Comparison of ENCODE assay signal across 22 cellular contexts in the genomic region with DNA sequence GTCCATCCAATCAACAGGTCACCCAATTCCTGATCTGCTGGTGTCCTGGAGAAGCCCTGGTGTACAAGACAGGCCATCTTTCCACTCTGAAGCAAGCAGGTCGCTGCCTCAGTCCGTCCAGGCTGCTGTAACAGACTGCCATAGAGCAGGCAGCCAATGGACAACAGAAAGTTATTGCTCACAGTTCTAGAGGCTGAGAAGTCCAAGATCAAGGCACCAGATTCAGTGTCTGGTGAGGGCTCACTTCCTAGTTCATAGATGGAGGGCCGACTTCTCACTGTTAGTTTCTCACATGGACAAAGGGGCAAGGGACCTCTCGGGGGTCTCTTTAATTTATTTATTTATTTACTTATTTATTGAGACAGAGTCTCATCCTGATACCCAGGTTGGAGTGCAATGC.
DNase-seq lines count a peak whose midpoint lies in the region; ATAC-seq, FAIRE-seq and TF ChIP-seq lines count a peak whose summit lies in the region.
"Had no signal": no experiment of that assay in that cellular context is flagged by ENCODE, and none has a peak within 500 bp of the region (broad histone marks: within the 10 kb centered on the region; RNA-seq: fewer than 3 reads in every experiment).

No MANE protein-coding gene starts in this region.

- POLR2A ChIA-PET in HepG2 (lab: Yijun Ruan, JAX) (no interaction called here), H1 (lab: Charles Lee; ENCODE audit: partially characterized antibody) (no interaction called here)

- in situ Hi-C loops in HepG2 (cut with HindIII; ENCODE audit: extremely low pct_ligation_motif_present, low pct_unique_long_range_greater_than_20kb), result no loop called here

- peaks cover 40% of the 10 kb centered on the region for H3K4me1 ChIP-seq in HepG2 (ENCODE audit: insufficient read depth, low read length)
- H3K4me1 ChIP-seq in right lobe of liver, result no peaks in the 10 kb centered on the region
- H3K4me1 ChIP-seq in H1 (replicated peaks in 1 of 4; ENCODE audit: control insufficient read depth in 3 of 4, insufficient read depth in 4 of 4, low read length in 3 of 4), result peaks cover 0 to 9% (median 4%) of the 10 kb centered on the region in 4 experiments; a peak in 5 of 7 replicates
- H3K4me1 ChIP-seq: A549; BLaER1 treated with 17β-estradiol and CSF1 and Interleukin-3, amounts not matched to agents 10 nM and 100 nM had no signal

- no peak overlapping the region for H2AFZ ChIP-seq in HepG2 (ENCODE audit: low read length)
- H2AFZ ChIP-seq in H1 (ENCODE audit: low read length), result no peak overlapping the region

- H3K23ac ChIP-seq in H1 (ENCODE audit: insufficient read length), result no peak overlapping the region

- no peak for DNase-seq in HepG2 (ENCODE audit: low spot score)
- no peak for DNase-seq in right lobe of liver
- no peak for DNase-seq in T-helper 17 cell
- DNase-seq in H1 (ENCODE audit: low read depth in 1 of 2, low spot score in 2 of 2), result no peak
- DNase-seq in NCI-H69 (lab: John Stamatoyannopoulos, UW), result no peak
- DNase-seq: AML-193; Caco-2; Calu3; CD4-positive, alpha-beta T cell; CD8-positive, alpha-beta T cell; DMS79 treated with DMSO at 0.1 percent for 48 hours; GF-D8 had no signal

- H2BK5ac ChIP-seq in H1 (ENCODE audit: low read depth, low read length), result no peak overlapping the region

- H3K9me3 ChIP-seq in HepG2 (ENCODE audit: low read length), result peaks cover 13% of the 10 kb centered on the region
- H3K9me3 ChIP-seq in right lobe of liver, result no peaks in the 10 kb centered on the region
- H3K9me3 ChIP-seq in T-helper 17 cell (ENCODE audit: control insufficient read depth, low read length, poor library complexity, severe bottlenecking), result peaks cover 2% of the 10 kb centered on the region
- H3K9me3 ChIP-seq in H1 (ENCODE audit: insufficient read depth in 2 of 2, low read depth in 1 of 2, low read length in 1 of 2), result peaks cover 44 to 52% of the 10 kb centered on the region in 2 experiments
- H3K9me3 ChIP-seq: A549 had no signal

- no peak overlapping the region for H4K5ac ChIP-seq in H1 (ENCODE audit: insufficient read length, low read depth, low read length)

- TF ChIP-seq CTCF in HepG2 (CRISPR knock-in tag; IDR thresholded peaks at IDR 0.05) (no peak), right lobe of liver (IDR thresholded peaks at IDR 0.05) (no peak), H1 (IDR thresholded peaks at IDR 0.05; ENCODE audit: control extremely low read depth in 1 of 3, insufficient read depth in 1 of 3, low read depth in 1 of 3, low read length in 3 of 3) (no peak)

- H3K4ac ChIP-seq in H1 (replicated peaks; ENCODE audit: insufficient read length, low read depth, low read length), result no peak overlapping the region

- H2BK20ac ChIP-seq in H1 (ENCODE audit: low read length), result peak overlapping the region; percentile 97; the same call in 1 of the 2 replicates

- CTCF ChIA-PET in HepG2 (lab: Yijun Ruan, JAX; ENCODE audit: low intra/inter-chr PET ratio, low total read pairs) (no interaction called here), H1 (lab: Charles Lee; ENCODE audit: partially characterized antibody) (no interaction called here)

- no peak overlapping the region for H3K14ac ChIP-seq in H1 (ENCODE audit: insufficient read length)

- H4K20me1 ChIP-seq in HepG2 (ENCODE audit: insufficient read depth, low read length) (no peaks in the 10 kb centered on the region), H1 (replicated peaks in 1 of 2; ENCODE audit: control insufficient read depth in 1 of 2, insufficient read depth in 2 of 2, low read length in 2 of 2) (no peaks in the 10 kb centered on the region)
- H4K20me1 ChIP-seq: BLaER1 treated with 17β-estradiol and CSF1 and Interleukin-3, amounts not matched to agents 10 nM and 100 nM had no signal

- intact Hi-C loops in HepG2 (cut with micrococcal nuclease; ENCODE audit: unreplicated experiment) (no loop called here), right lobe of liver (cut with DNase I) (no loop called here)

- no peak overlapping the region for H3K27ac Mint-ChIP-seq in T-helper 17 cell
- H3K27ac Mint-ChIP-seq: B cell; CD4-positive, alpha-beta T cell; CD8-positive, alpha-beta T cell had no signal

- peak overlapping the region; percentile 49; the same call in 1 of the 2 replicates for H3K18ac ChIP-seq in H1 (ENCODE audit: extremely low read depth, low read length)

- H2AK5ac ChIP-seq in H1 (ENCODE audit: low read depth, low read length), result peak overlapping the region; percentile 88; the same call in 1 of the 2 replicates

- H2BK15ac ChIP-seq in H1 (ENCODE audit: low read length), result peak overlapping the region; percentile 90; the same call in 1 of the 2 replicates

- TF ChIP-seq POLR2A in HepG2 (IDR thresholded peaks at IDR 0.05; ENCODE audit: insufficient read depth in 1 of 2, low read depth in 2 of 2, low read length in 2 of 2) (no peak), right lobe of liver (IDR thresholded peaks at IDR 0.05) (no peak), H1 (IDR thresholded peaks at IDR 0.05; ENCODE audit: control extremely low read depth in 1 of 2, low read depth in 2 of 2, low read length in 2 of 2) (no peak)

- ATAC-seq in HepG2 (no peak), right lobe of liver (no peak), T-helper 17 cell (no peak), HG02973 (IDR thresholded peaks at IDR 0.05; ENCODE audit: unreplicated experiment) (no peak), GM18870 (IDR thresholded peaks at IDR 0.05; ENCODE audit: unreplicated experiment) (no peak)
- ATAC-seq: A549; CD8-positive, alpha-beta T cell had no signal

- H3K36me3 Mint-ChIP-seq in T-helper 17 cell (ENCODE audit: low read depth), result no peaks in the 10 kb centered on the region
- H3K36me3 Mint-ChIP-seq: CD8-positive, alpha-beta T cell had no signal

- TF ChIP-seq EP300 in HepG2 (IDR thresholded peaks at IDR 0.05; ENCODE audit: low read depth in 2 of 2, low read length in 2 of 2) (no peak), HepG2 (CRISPR knock-in tag; IDR thresholded peaks at IDR 0.05; ENCODE audit: borderline replicate concordance) (no peak), H1 (IDR thresholded peaks at IDR 0.05; ENCODE audit: borderline replicate concordance in 1 of 2, low read depth in 2 of 2, low read length in 2 of 2) (no peak)

- H3K56ac ChIP-seq in H1 (replicated peaks; ENCODE audit: insufficient read length, low read depth, low read length), result no peak overlapping the region

- H3K27me3 Mint-ChIP-seq in T-helper 17 cell, result peaks cover 22% of the 10 kb centered on the region
- H3K27me3 Mint-ChIP-seq: B cell had no signal

- no peak for TF ChIP-seq RAD21 in HepG2 (CRISPR knock-in tag; IDR thresholded peaks at IDR 0.05)
- no peak for TF ChIP-seq RAD21 in H1 (IDR thresholded peaks at IDR 0.05 in 1 of 2, conservative IDR thresholded peaks at IDR 0.05 in 1 of 2; ENCODE audit: low read depth in 2 of 2, low read length in 2 of 2)

- no peak overlapping the region for H3K9ac ChIP-seq in HepG2 (ENCODE audit: insufficient read depth, low read depth, low read length)
- H3K9ac ChIP-seq in H1 (replicated peaks in 1 of 4; ENCODE audit: extremely low read depth in 1 of 4, low read depth in 3 of 4, low read length in 3 of 4), result no peak overlapping the region
- H3K9ac ChIP-seq: BLaER1 treated with 17β-estradiol and CSF1 and Interleukin-3, amounts not matched to agents 10 nM and 100 nM had no signal

- 0% methylated on average over 2 of the region's 4 CpGs for WGBS in HepG2 (ENCODE audit: low lambda C conversion rate)
- WGBS in right lobe of liver (ENCODE audit: insufficient coverage, low coverage, low lambda C conversion rate, missing lambda C conversion rate), result 79% methylated on average over 4 of the region's 4 CpGs
- WGBS in H1 (ENCODE audit: extremely low coverage in 1 of 2, insufficient coverage in 1 of 2, insufficient read length in 1 of 2, insufficient replicate concordance in 2 of 2, low coverage in 1 of 2, low lambda C conversion rate in 2 of 2, missing lambda C conversion rate in 1 of 2), 2 experiments, result 88% methylated on average over 4 of the region's 4 CpGs; no CpG with 5 or more reads in 1 of the 2 experiments

- FAIRE-seq in HepG2 (lab: Jason Lieb, UNC) (no peak), H1 (lab: Jason Lieb, UNC) (no peak)
- FAIRE-seq: A549, D721Med, G401.6, GM12891 had no signal

- no peak overlapping the region for H3K4me2 ChIP-seq in HepG2 (ENCODE audit: low read depth, low read length)
- H3K4me2 ChIP-seq in H1 (ENCODE audit: insufficient read depth in 1 of 2, low read depth in 2 of 2, low read length in 2 of 2), result no peak overlapping the region
- H3K4me2 ChIP-seq: A549; BLaER1 treated with 17β-estradiol and CSF1 and Interleukin-3, amounts not matched to agents 10 nM and 100 nM had no signal

- H3K27me3 ChIP-seq in HepG2 (ENCODE audit: control insufficient read depth in 1 of 2, insufficient read depth in 2 of 2, low read length in 2 of 2) (peaks cover 0 to 3% of the 10 kb centered on the region in 2 experiments; a peak in 2 of 5 replicates), right lobe of liver (no peaks in the 10 kb centered on the region), H1 (replicated peaks in 1 of 4; ENCODE audit: control insufficient read depth in 3 of 4, extremely low read depth in 1 of 4, insufficient read depth in 3 of 4, low read length in 3 of 4) (no peaks in the 10 kb centered on the region; a peak in 1 of 7 replicates)
- H3K27me3 ChIP-seq: BLaER1 treated with 17β-estradiol and CSF1 and Interleukin-3, amounts not matched to agents 10 nM and 100 nM had no signal

- H3K23me2 ChIP-seq in H1 (ENCODE audit: low read depth, low read length), result no peaks in the 10 kb centered on the region

- H3K4me3 ChIP-seq in HepG2 (replicated peaks in 1 of 3; ENCODE audit: insufficient read depth in 1 of 3, low read depth in 2 of 3, low read length in 3 of 3) (no peak overlapping the region), right lobe of liver (no peak overlapping the region), H1 (ENCODE audit: extremely low read depth in 1 of 4, insufficient read depth in 2 of 4, low read depth in 3 of 4, low read length in 4 of 4) (no peak overlapping the region)
- H3K4me3 ChIP-seq: A549; BLaER1 treated with 17β-estradiol and CSF1 and Interleukin-3, amounts not matched to agents 10 nM and 100 nM had no signal

- H2BK12ac ChIP-seq in H1 (ENCODE audit: low read depth, low read length), result peak overlapping the region; percentile 77; the same call in 1 of the 2 replicates

- H2BK120ac ChIP-seq in H1 (replicated peaks; ENCODE audit: low read depth, low read length), result peak overlapping the region; percentile 89

- BruUV-seq in HepG2 (replicated peaks; lab: Mats Ljungman, UMichigan), result no TSS peak

- H3K36me3 ChIP-seq in HepG2 (replicated peaks in 1 of 2; ENCODE audit: control insufficient read depth in 1 of 2, insufficient read depth in 2 of 2, low read length in 2 of 2) (no peaks in the 10 kb centered on the region), right lobe of liver (no peaks in the 10 kb centered on the region), H1 (ENCODE audit: control insufficient read depth in 2 of 4, insufficient read depth in 4 of 4, low read length in 3 of 4) (peaks cover 0 to 29% (median 5%) of the 10 kb centered on the region in 4 experiments; a peak in 3 of 8 replicates)
- H3K36me3 ChIP-seq: BLaER1 treated with 17β-estradiol and CSF1 and Interleukin-3, amounts not matched to agents 10 nM and 100 nM had no signal

- no peaks in the 10 kb centered on the region for H3K4me1 Mint-ChIP-seq in T-helper 17 cell
- H3K4me1 Mint-ChIP-seq: B cell had no signal

- H4K91ac ChIP-seq in H1 (replicated peaks; ENCODE audit: insufficient read length, low read length), result peak overlapping the region; percentile 96

- H3K79me2 ChIP-seq in HepG2 (ENCODE audit: insufficient read depth, low read length) (no peaks in the 10 kb centered on the region), H1 (ENCODE audit: control insufficient read depth in 1 of 2, insufficient read depth in 2 of 2, low read length in 2 of 2) (no peaks in the 10 kb centered on the region)

- peak overlapping the region; percentile 25 for H3K4me3 Mint-ChIP-seq in T-helper 17 cell
- H3K4me3 Mint-ChIP-seq: B cell; CD4-positive, alpha-beta T cell; CD8-positive, alpha-beta T cell had no signal

- no peak overlapping the region for H4K8ac ChIP-seq in H1 (ENCODE audit: extremely low read depth, insufficient read depth, low read length)

- H3K79me1 ChIP-seq in H1 (ENCODE audit: low read depth, low read length), result no peaks in the 10 kb centered on the region

- H3K27ac ChIP-seq in HepG2 (ENCODE audit: extremely low read length, insufficient read depth, low read length), result no peak overlapping the region
- H3K27ac ChIP-seq in right lobe of liver, result no peak overlapping the region
- H3K27ac ChIP-seq in H1 (ENCODE audit: low read depth, low read length), result no peak overlapping the region
- H3K27ac ChIP-seq: 22Rv1; A549; BLaER1 treated with 17β-estradiol and CSF1 and Interleukin-3, amounts not matched to agents 10 nM and 100 nM; C4-2B had no signal
